ENCODE assay signal across 1 cellular context in genomic region chr2:19360266-19360665, GRCh38.
TF ChIP-seq lines count a peak whose summit lies in the region.

No MANE protein-coding gene starts in this region.

TF ChIP-seq in IMR-90, 13 proteins besides CTCF, POLR2A, EP300 and RAD21:
- no peak for TF ChIP-seq ELK1 (IDR thresholded peaks at IDR 0.05; ENCODE audit: borderline replicate concordance, low read depth, low read length)
- no peak for TF ChIP-seq CHD1 (IDR thresholded peaks at IDR 0.05; ENCODE audit: low read depth, low read length)
- no peak for TF ChIP-seq SMC3 (IDR thresholded peaks at IDR 0.05; ENCODE audit: low read depth, low read length)
- TF ChIP-seq BHLHE40 (IDR thresholded peaks at IDR 0.05; ENCODE audit: low read depth, low read length): no peak
- no peak for TF ChIP-seq RFX5 (IDR thresholded peaks at IDR 0.05; ENCODE audit: low read depth, low read length)
- TF ChIP-seq FOS (IDR thresholded peaks at IDR 0.05; ENCODE audit: low read depth, low read length): no peak
- no peak for TF ChIP-seq MAZ (IDR thresholded peaks at IDR 0.05; ENCODE audit: borderline replicate concordance, low read depth, low read length)
- no peak for TF ChIP-seq MAFK (IDR thresholded peaks at IDR 0.05; ENCODE audit: low read depth, low read length)
- TF ChIP-seq RCOR1 (IDR thresholded peaks at IDR 0.05; ENCODE audit: insufficient replicate concordance, low read length): no peak
- TF ChIP-seq CEBPB (IDR thresholded peaks at IDR 0.05; ENCODE audit: low read depth, low read length): no peak
- no peak for TF ChIP-seq NFE2L2 (IDR thresholded peaks at IDR 0.05; ENCODE audit: low read depth, low read length)
- no peak for TF ChIP-seq MXI1 (IDR thresholded peaks at IDR 0.05; ENCODE audit: borderline replicate concordance, low read depth, low read length)
- TF ChIP-seq, protein P1, sequence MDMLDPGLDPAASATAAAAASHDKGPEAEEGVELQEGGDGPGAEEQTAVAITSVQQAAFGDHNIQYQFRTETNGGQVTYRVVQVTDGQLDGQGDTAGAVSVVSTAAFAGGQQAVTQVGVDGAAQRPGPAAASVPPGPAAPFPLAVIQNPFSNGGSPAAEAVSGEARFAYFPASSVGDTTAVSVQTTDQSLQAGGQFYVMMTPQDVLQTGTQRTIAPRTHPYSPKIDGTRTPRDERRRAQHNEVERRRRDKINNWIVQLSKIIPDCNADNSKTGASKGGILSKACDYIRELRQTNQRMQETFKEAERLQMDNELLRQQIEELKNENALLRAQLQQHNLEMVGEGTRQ (IDR thresholded peaks at IDR 0.05; ENCODE audit: low read depth, low read length): no peak
